Comparison of ENCODE assay signal across 1 cellular context in genomic region chr7:148367701-148368475, GRCh38.
TF ChIP-seq lines count a peak whose summit lies in the region.

No MANE protein-coding gene starts in this region.

TF ChIP-seq in WTC11, 78 proteins besides CTCF, POLR2A, EP300 and RAD21 (continued from another document):
- no peak for TF ChIP-seq FOXK1 (CRISPR knock-in tag; IDR thresholded peaks at IDR 0.05)
- TF ChIP-seq ZNF671 (CRISPR knock-in tag; IDR thresholded peaks at IDR 0.05): no peak
- TF ChIP-seq E2F4 (CRISPR knock-in tag; IDR thresholded peaks at IDR 0.05; ENCODE audit: borderline replicate concordance, low read depth): no peak
- no peak for TF ChIP-seq ETV6 (CRISPR knock-in tag; IDR thresholded peaks at IDR 0.05)
- TF ChIP-seq SP1 (CRISPR knock-in tag; conservative IDR thresholded peaks at IDR 0.05): no peak
- no peak for TF ChIP-seq ATF2 (CRISPR knock-in tag; IDR thresholded peaks at IDR 0.05; ENCODE audit: borderline replicate concordance, low read depth)
- TF ChIP-seq NFATC4 (CRISPR knock-in tag; IDR thresholded peaks at IDR 0.05): no peak
- no peak for TF ChIP-seq MLX (CRISPR knock-in tag; IDR thresholded peaks at IDR 0.05)
- TF ChIP-seq IRF1 (CRISPR knock-in tag; IDR thresholded peaks at IDR 0.05): no peak
- no peak for TF ChIP-seq GABPB1 (CRISPR knock-in tag; IDR thresholded peaks at IDR 0.05)
